In genomic region chr12:67415473-67415872, GRCh38 we compare ENCODE assay signal across 7 cellular contexts.
DNase-seq lines count a peak whose midpoint lies in the region; ATAC-seq and TF ChIP-seq lines count a peak whose summit lies in the region.

No MANE protein-coding gene starts in this region.

- peaks cover 5% of the 10 kb centered on the region for H3K27me3 ChIP-seq in endodermal cell (ENCODE audit: control insufficient read depth, insufficient read depth, low read length, poor library complexity, severe bottlenecking)
- no peaks in the 10 kb centered on the region for H3K27me3 ChIP-seq in MM.1S (replicated peaks; ENCODE audit: insufficient read depth, low read length)

- H3K36me3 ChIP-seq in endodermal cell (ENCODE audit: control insufficient read depth, insufficient read depth, low read length) = no peaks in the 10 kb centered on the region
- H3K36me3 ChIP-seq in MM.1S (replicated peaks; ENCODE audit: insufficient read depth, low read length) = no peaks in the 10 kb centered on the region

- H2AFZ ChIP-seq in MM.1S (ENCODE audit: low read length) = no peak overlapping the region

- no peak overlapping the region for H3K4me2 ChIP-seq in MM.1S (ENCODE audit: low read depth, low read length)

- 30 to 37% methylated on average over 2 to 4 of the region's 4 CpGs for WGBS in endodermal cell (ENCODE audit: insufficient coverage in 1 of 2, insufficient read length in 1 of 2), 2 experiments

- TF ChIP-seq CTCF in GM12874 (IDR thresholded peaks at IDR 0.05; ENCODE audit: insufficient read depth, low read depth, low read length) (0 out of 2 replicates have a peak, but pooled peaks have one; percentile 13), endodermal cell (conservative IDR thresholded peaks at IDR 0.05) (peak; percentile 76), osteocyte (IDR thresholded peaks at IDR 0.05) (peak; percentile 67), MM.1S (IDR thresholded peaks at IDR 0.05; ENCODE audit: low read length) (no peak)

- H3K4me1 ChIP-seq in endodermal cell (ENCODE audit: control insufficient read depth, insufficient read depth, low read length) = peaks cover 3% of the 10 kb centered on the region
- H3K4me1 ChIP-seq in MM.1S (ENCODE audit: low read length) = no peaks in the 10 kb centered on the region

- H3K4me3 Mint-ChIP-seq in endodermal cell (no peak overlapping the region), osteocyte (ENCODE audit: unreplicated experiment) (no peak overlapping the region)

- peaks cover 11% of the 10 kb centered on the region for H3K27me3 Mint-ChIP-seq in endodermal cell (ENCODE audit: insufficient read depth)
- H3K27me3 Mint-ChIP-seq in osteocyte (ENCODE audit: unreplicated experiment) = no peaks in the 10 kb centered on the region

- no peak overlapping the region for H3K27ac Mint-ChIP-seq in endodermal cell
- no peak overlapping the region for H3K27ac Mint-ChIP-seq in osteocyte (ENCODE audit: unreplicated experiment)

- peaks cover 10% of the 10 kb centered on the region for H3K9me3 ChIP-seq in endodermal cell (ENCODE audit: control insufficient read depth, low read length)
- H3K9me3 ChIP-seq in MM.1S (replicated peaks; ENCODE audit: insufficient read depth, low read length) = no peaks in the 10 kb centered on the region

- ATAC-seq in HG03354 (IDR thresholded peaks at IDR 0.05; ENCODE audit: poor library complexity, severe bottlenecking, unreplicated experiment) = no peak

- peaks cover 3% of the 10 kb centered on the region for H3K9me3 Mint-ChIP-seq in endodermal cell
- no peaks in the 10 kb centered on the region for H3K9me3 Mint-ChIP-seq in osteocyte (ENCODE audit: unreplicated experiment)

- H3K27ac ChIP-seq in endodermal cell (ENCODE audit: low read depth, low read length) = no peak overlapping the region
- H3K27ac ChIP-seq in MM.1S (ENCODE audit: low read length) = no peak overlapping the region

- H3K4me1 Mint-ChIP-seq in endodermal cell (peaks cover 17% of the 10 kb centered on the region), osteocyte (ENCODE audit: unreplicated experiment) (peaks cover 3% of the 10 kb centered on the region)

- no peaks in the 10 kb centered on the region for H3K9me2 ChIP-seq in MM.1S (replicated peaks; ENCODE audit: insufficient read depth, low read length)

- H3F3A ChIP-seq in MM.1S (ENCODE audit: insufficient read depth, low read length) = no peaks in the 10 kb centered on the region

- H3K4me3 ChIP-seq in endodermal cell (ENCODE audit: low read length) (no peak overlapping the region), MM.1S (ENCODE audit: low read length) (no peak overlapping the region)

- H3K36me3 Mint-ChIP-seq in endodermal cell (ENCODE audit: low read depth) (no peaks in the 10 kb centered on the region), osteocyte (ENCODE audit: unreplicated experiment) (no peaks in the 10 kb centered on the region)

- DNase-seq in NCI-H2171 treated with DMSO at 0.1 percent for 48 hours (lab: John Stamatoyannopoulos, UW) (peak; percentile 79), endodermal cell (peak; percentile 76), osteocyte (ENCODE audit: extremely low spot score, unreplicated experiment) (no peak), NOMO-1 treated with dmso at 0.1 percent for 144 hours (lab: John Stamatoyannopoulos, UW; ENCODE audit: unreplicated experiment) (no peak), MM.1S (no peak)

- H3K79me2 ChIP-seq in MM.1S (ENCODE audit: low read length) = no peaks in the 10 kb centered on the region

- H4K20me1 ChIP-seq in MM.1S (ENCODE audit: insufficient read depth, low read length) = no peaks in the 10 kb centered on the region

- H3K9ac ChIP-seq in endodermal cell (ENCODE audit: extremely low read depth, low read length, poor library complexity, severe bottlenecking) = no peak overlapping the region
- no peak overlapping the region for H3K9ac ChIP-seq in MM.1S (ENCODE audit: low read length)

Comparison
In these comparisons a context has a peak if more than half of its experiments do, and no peak if none do; other contexts are left out.
1. DNase-seq: peak in NCI-H2171 treated with DMSO at 0.1 percent for 48 hours (single experiment) and endodermal cell (single experiment); none in osteocyte (single experiment), NOMO-1 treated with dmso at 0.1 percent for 144 hours (single experiment) and MM.1S (single experiment).